5 cellular contexts compared by ENCODE assay signal in genomic region chr4:12053951-12054350, GRCh38.
"Had no signal": no experiment of that assay in that cellular context is flagged by ENCODE, and none has a peak within 500 bp of the region (broad histone marks: within the 10 kb centered on the region; RNA-seq: fewer than 3 reads in every experiment).

No MANE protein-coding gene starts in this region.

- H3K4me3 ChIP-seq: GM23248, K562 had no signal

- ATAC-seq: K562 had no signal

- H2AFZ ChIP-seq: GM23248 had no signal

- H3K9ac ChIP-seq: GM23248 had no signal

- H3K27ac ChIP-seq: GM23248 had no signal

- DNase-seq: GM23248, H9, HCEC 1CT, IMR-90 had no signal
